In genomic region chr12:27583981-27584380, GRCh38 we compare ENCODE assay signal across 1 cellular context.
TF ChIP-seq lines count a peak whose summit lies in the region.

No MANE protein-coding gene starts in this region.

TF ChIP-seq in GM23338, 12 proteins besides CTCF, POLR2A, EP300 and RAD21 (continued from another document):
- TF ChIP-seq REST (IDR thresholded peaks at IDR 0.05; ENCODE audit: unreplicated experiment), result no peak
- TF ChIP-seq JUNB (IDR thresholded peaks at IDR 0.05; ENCODE audit: unreplicated experiment), result no peak
- no peak for TF ChIP-seq EZH2phosphoT487 (IDR thresholded peaks at IDR 0.05; ENCODE audit: unreplicated experiment)
- no peak for TF ChIP-seq CREB1 (CRISPR knock-in tag; IDR thresholded peaks at IDR 0.05; ENCODE audit: low read depth)
- no peak for TF ChIP-seq ETS1 (IDR thresholded peaks at IDR 0.05)
- no peak for TF ChIP-seq EZH2 (IDR thresholded peaks at IDR 0.05; ENCODE audit: low read depth, unreplicated experiment)
- no peak for TF ChIP-seq NANOG (IDR thresholded peaks at IDR 0.05; ENCODE audit: borderline replicate concordance)
- no peak for TF ChIP-seq POLR2AphosphoS5 (IDR thresholded peaks at IDR 0.05; ENCODE audit: low read depth)
- no peak for TF ChIP-seq ZNF462 (CRISPR knock-in tag; IDR thresholded peaks at IDR 0.05)
